In the genomic region with DNA sequence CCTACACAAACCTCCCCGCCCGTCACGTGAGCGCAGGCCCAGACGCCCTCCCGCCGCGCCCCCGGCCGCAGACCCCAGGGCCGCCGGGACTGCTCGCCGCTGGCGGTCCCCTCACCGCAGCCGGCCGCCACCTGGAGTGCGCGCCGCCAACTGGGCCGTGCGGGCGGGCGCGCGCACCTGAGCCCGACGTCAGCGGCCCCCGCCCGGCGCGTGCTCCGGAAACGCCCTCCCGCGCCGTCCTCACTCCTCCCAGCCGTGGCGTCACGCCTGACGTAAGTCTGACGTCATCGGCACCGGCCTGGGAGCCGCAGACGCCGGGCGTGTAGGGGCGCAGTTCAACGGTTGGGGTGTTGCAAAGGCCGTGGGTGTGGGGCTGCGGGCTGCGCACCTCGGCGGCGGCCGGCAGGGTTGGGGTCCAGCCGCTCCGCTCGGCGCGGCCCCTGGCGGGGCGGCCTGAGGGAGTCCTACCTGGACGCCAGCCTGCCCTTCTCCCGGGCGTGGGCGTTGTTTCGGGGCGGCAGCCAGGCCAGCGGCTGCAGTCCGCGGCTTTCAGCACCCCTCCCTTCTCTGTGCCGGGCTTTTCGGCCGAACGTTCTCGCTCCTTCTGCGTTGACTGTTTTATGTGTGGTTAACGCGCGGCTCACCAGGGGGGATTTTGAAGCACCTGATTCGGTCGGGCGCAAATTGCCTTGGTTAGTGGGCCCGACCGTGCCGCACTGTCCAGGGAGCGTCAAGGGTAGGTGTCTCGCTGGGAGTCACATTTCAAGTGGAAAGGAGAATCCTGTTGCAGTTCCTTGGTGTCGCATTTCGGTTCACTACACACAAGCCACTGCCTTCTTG, we compare ENCODE assay signal across 1 cellular context.
TF ChIP-seq lines count a peak whose summit lies in the region.

TSS of gene JOSD1 (minus strand) at position 155 of the 840 bp plus-strand sequence. CDS start 956 bp downstream, outside the sequence.

TF ChIP-seq in HEK293, 187 proteins besides CTCF, POLR2A, EP300 and RAD21 (continued from another document and continues in another):
- TF ChIP-seq, protein P1, sequence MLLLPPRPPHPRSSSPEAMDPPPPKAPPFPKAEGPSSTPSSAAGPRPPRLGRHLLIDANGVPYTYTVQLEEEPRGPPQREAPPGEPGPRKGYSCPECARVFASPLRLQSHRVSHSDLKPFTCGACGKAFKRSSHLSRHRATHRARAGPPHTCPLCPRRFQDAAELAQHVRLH (tag by site-specific recombination; IDR thresholded peaks at IDR 0.05) = peak; percentile 96
- peak; percentile 66 for TF ChIP-seq SCRT1 (tag by site-specific recombination; IDR thresholded peaks at IDR 0.05; ENCODE audit: borderline replicate concordance)
- TF ChIP-seq ZNF629 (tag by site-specific recombination; IDR thresholded peaks at IDR 0.05) = peak; percentile 100
- TF ChIP-seq, protein P2, sequence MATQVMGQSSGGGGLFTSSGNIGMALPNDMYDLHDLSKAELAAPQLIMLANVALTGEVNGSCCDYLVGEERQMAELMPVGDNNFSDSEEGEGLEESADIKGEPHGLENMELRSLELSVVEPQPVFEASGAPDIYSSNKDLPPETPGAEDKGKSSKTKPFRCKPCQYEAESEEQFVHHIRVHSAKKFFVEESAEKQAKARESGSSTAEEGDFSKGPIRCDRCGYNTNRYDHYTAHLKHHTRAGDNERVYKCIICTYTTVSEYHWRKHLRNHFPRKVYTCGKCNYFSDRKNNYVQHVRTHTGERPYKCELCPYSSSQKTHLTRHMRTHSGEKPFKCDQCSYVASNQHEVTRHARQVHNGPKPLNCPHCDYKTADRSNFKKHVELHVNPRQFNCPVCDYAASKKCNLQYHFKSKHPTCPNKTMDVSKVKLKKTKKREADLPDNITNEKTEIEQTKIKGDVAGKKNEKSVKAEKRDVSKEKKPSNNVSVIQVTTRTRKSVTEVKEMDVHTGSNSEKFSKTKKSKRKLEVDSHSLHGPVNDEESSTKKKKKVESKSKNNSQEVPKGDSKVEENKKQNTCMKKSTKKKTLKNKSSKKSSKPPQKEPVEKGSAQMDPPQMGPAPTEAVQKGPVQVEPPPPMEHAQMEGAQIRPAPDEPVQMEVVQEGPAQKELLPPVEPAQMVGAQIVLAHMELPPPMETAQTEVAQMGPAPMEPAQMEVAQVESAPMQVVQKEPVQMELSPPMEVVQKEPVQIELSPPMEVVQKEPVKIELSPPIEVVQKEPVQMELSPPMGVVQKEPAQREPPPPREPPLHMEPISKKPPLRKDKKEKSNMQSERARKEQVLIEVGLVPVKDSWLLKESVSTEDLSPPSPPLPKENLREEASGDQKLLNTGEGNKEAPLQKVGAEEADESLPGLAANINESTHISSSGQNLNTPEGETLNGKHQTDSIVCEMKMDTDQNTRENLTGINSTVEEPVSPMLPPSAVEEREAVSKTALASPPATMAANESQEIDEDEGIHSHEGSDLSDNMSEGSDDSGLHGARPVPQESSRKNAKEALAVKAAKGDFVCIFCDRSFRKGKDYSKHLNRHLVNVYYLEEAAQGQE (tag by site-specific recombination; IDR thresholded peaks at IDR 0.05) = peak; percentile 41; the same call in 1 of the 2 replicates
- TF ChIP-seq ZBTB20 (tag by site-specific recombination; IDR thresholded peaks at IDR 0.05) = peak; percentile 79
- TF ChIP-seq ZNF10 (tag by site-specific recombination; IDR thresholded peaks at IDR 0.05) = peak; percentile 66
- TF ChIP-seq ZNF37A (tag by site-specific recombination; IDR thresholded peaks at IDR 0.05) = peak; percentile 37; the same call in 1 of the 2 replicates
- peak; percentile 89 for TF ChIP-seq KLF7 (tag by site-specific recombination; IDR thresholded peaks at IDR 0.05; ENCODE audit: borderline replicate concordance)
- TF ChIP-seq ZNF561 (tag by site-specific recombination; IDR thresholded peaks at IDR 0.05; ENCODE audit: borderline replicate concordance) = peak; percentile 98
- TF ChIP-seq PRDM10 (tag by site-specific recombination; IDR thresholded peaks at IDR 0.05) = peak; percentile 72
- TF ChIP-seq ZNF664 (tag by site-specific recombination; IDR thresholded peaks at IDR 0.05) = no peak
- TF ChIP-seq REPIN1 (tag by site-specific recombination; IDR thresholded peaks at IDR 0.05; ENCODE audit: low read depth) = peak; percentile 54; the same call in 1 of the 2 replicates
- peak; percentile 94 for TF ChIP-seq ZFP69B (tag by site-specific recombination; IDR thresholded peaks at IDR 0.05)
- TF ChIP-seq KLF8 (tag by site-specific recombination; IDR thresholded peaks at IDR 0.05) = peak; percentile 98
- TF ChIP-seq KLF10 (tag by site-specific recombination; IDR thresholded peaks at IDR 0.05) = peak; percentile 96
- peak; percentile 70; the same call in 1 of the 2 replicates for TF ChIP-seq ELK4 (IDR thresholded peaks at IDR 0.05; ENCODE audit: borderline replicate concordance, low read depth, low read length)
- peak; percentile 93 for TF ChIP-seq SCRT2 (tag by site-specific recombination; IDR thresholded peaks at IDR 0.05)
- TF ChIP-seq ZNF155 (tag by site-specific recombination; IDR thresholded peaks at IDR 0.05) = no peak
- TF ChIP-seq OVOL3 (tag by site-specific recombination; IDR thresholded peaks at IDR 0.05) = no peak
- TF ChIP-seq ZNF560 (tag by site-specific recombination; IDR thresholded peaks at IDR 0.05; ENCODE audit: borderline replicate concordance) = no peak
- TF ChIP-seq FEZF1 (tag by site-specific recombination; IDR thresholded peaks at IDR 0.05) = no peak
- peak; percentile 59; the same call in 1 of the 2 replicates for TF ChIP-seq EGR2 (tag by site-specific recombination; IDR thresholded peaks at IDR 0.05; ENCODE audit: low read depth)
- no peak for TF ChIP-seq ZNF26 (tag by site-specific recombination; IDR thresholded peaks at IDR 0.05)
- no peak for TF ChIP-seq ZNF16 (tag by site-specific recombination; IDR thresholded peaks at IDR 0.05; ENCODE audit: low read depth)
- peak; percentile 88 for TF ChIP-seq ZNF2 (tag by site-specific recombination; IDR thresholded peaks at IDR 0.05)
- TF ChIP-seq, protein P3, sequence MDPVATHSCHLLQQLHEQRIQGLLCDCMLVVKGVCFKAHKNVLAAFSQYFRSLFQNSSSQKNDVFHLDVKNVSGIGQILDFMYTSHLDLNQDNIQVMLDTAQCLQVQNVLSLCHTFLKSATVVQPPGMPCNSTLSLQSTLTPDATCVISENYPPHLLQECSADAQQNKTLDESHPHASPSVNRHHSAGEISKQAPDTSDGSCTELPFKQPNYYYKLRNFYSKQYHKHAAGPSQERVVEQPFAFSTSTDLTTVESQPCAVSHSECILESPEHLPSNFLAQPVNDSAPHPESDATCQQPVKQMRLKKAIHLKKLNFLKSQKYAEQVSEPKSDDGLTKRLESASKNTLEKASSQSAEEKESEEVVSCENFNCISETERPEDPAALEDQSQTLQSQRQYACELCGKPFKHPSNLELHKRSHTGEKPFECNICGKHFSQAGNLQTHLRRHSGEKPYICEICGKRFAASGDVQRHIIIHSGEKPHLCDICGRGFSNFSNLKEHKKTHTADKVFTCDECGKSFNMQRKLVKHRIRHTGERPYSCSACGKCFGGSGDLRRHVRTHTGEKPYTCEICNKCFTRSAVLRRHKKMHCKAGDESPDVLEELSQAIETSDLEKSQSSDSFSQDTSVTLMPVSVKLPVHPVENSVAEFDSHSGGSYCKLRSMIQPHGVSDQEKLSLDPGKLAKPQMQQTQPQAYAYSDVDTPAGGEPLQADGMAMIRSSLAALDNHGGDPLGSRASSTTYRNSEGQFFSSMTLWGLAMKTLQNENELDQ (tag by site-specific recombination; IDR thresholded peaks at IDR 0.05; ENCODE audit: low read depth) = no peak
- no peak for TF ChIP-seq ZNF157 (tag by site-specific recombination; IDR thresholded peaks at IDR 0.05)
- TF ChIP-seq, protein P4, sequence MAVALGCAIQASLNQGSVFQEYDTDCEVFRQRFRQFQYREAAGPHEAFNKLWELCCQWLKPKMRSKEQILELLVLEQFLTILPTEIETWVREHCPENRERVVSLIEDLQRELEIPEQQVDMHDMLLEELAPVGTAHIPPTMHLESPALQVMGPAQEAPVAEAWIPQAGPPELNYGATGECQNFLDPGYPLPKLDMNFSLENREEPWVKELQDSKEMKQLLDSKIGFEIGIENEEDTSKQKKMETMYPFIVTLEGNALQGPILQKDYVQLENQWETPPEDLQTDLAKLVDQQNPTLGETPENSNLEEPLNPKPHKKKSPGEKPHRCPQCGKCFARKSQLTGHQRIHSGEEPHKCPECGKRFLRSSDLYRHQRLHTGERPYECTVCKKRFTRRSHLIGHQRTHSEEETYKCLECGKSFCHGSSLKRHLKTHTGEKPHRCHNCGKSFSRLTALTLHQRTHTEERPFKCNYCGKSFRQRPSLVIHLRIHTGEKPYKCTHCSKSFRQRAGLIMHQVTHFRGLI (tag by site-specific recombination; IDR thresholded peaks at IDR 0.05) = peak; percentile 65; the same call in 1 of the 2 replicates
- peak; percentile 93 for TF ChIP-seq SP7 (tag by site-specific recombination; IDR thresholded peaks at IDR 0.05)
- TF ChIP-seq, protein P5, sequence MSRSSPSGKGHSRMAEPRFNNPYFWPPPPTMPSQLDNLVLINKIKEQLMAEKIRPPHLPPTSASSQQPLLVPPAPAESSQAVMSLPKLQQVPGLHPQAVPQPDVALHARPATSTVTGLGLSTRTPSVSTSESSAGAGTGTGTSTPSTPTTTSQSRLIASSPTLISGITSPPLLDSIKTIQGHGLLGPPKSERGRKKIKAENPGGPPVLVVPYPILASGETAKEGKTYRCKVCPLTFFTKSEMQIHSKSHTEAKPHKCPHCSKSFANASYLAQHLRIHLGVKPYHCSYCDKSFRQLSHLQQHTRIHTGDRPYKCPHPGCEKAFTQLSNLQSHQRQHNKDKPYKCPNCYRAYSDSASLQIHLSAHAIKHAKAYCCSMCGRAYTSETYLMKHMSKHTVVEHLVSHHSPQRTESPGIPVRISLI (tag by site-specific recombination; IDR thresholded peaks at IDR 0.05) = no peak
- peak; percentile 78 for TF ChIP-seq ZFP37 (tag by site-specific recombination; IDR thresholded peaks at IDR 0.05)
- TF ChIP-seq ZBTB7A (tag by site-specific recombination; IDR thresholded peaks at IDR 0.05; ENCODE audit: low read depth) = peak; percentile 79; the same call in 1 of the 2 replicates
- TF ChIP-seq ZNF24 (tag by site-specific recombination; IDR thresholded peaks at IDR 0.05) = peak; percentile 98
- peak; percentile 59 for TF ChIP-seq WT1 (tag by site-specific recombination; IDR thresholded peaks at IDR 0.05)
- TF ChIP-seq IKZF3 (tag by site-specific recombination; IDR thresholded peaks at IDR 0.05) = peak; percentile 79
- peak; percentile 80; the same call in 1 of the 2 replicates for TF ChIP-seq ZNF785 (tag by site-specific recombination; IDR thresholded peaks at IDR 0.05)
- peak; percentile 18; the same call in 1 of the 2 replicates for TF ChIP-seq ZNF626 (tag by site-specific recombination; IDR thresholded peaks at IDR 0.05)
- TF ChIP-seq, protein P6, sequence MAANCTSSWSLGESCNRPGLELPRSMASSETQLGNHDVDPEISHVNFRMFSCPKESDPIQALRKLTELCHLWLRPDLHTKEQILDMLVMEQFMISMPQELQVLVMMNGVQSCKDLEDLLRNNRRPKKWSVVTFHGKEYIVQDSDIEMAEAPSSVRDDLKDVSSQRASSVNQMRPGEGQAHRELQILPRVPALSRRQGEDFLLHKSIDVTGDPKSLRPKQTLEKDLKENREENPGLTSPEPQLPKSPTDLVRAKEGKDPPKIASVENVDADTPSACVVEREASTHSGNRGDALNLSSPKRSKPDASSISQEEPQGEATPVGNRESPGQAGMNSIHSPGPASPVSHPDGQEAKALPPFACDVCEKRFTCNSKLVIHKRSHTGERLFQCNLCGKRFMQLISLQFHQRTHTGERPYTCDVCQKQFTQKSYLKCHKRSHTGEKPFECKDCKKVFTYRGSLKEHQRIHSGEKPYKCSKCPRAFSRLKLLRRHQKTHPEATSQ (tag by site-specific recombination; IDR thresholded peaks at IDR 0.05) = peak; percentile 78; the same call in 1 of the 2 replicates
- TF ChIP-seq ZNF530 (tag by site-specific recombination; IDR thresholded peaks at IDR 0.05; ENCODE audit: low read depth) = no peak
- TF ChIP-seq ZNF792 (tag by site-specific recombination; IDR thresholded peaks at IDR 0.05) = no peak
- no peak for TF ChIP-seq TCF7L2 (IDR thresholded peaks at IDR 0.05; ENCODE audit: borderline replicate concordance, low read depth, low read length)
- no peak for TF ChIP-seq ZNF548 (tag by site-specific recombination; IDR thresholded peaks at IDR 0.05)
